In the genomic region with DNA sequence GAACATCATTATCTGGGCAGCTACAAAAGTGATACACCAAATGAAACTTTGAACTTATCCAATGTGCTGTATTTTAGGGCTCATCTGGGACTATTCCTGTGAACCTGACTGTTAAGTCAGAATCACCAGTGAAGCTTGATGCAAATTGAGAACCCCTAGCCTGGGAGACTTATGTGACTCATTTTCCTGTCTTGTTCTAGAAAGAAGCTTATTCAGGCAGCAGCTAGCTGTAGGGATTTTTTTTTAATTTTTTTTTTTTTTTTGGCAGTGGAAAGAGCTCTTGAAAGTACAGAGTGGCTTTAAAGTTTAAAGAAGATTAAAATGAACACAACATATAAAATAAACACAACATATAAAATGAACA, we compare ENCODE assay signal across 8 cellular contexts.
DNase-seq lines count a peak whose midpoint lies in the region; ATAC-seq and TF ChIP-seq lines count a peak whose summit lies in the region.

No MANE protein-coding gene starts in this region.

- peak; percentile 38 for DNase-seq in AG20443 (ENCODE audit: low spot score)
- peak; percentile 74 to 85 for DNase-seq in cardiac fibroblast (ENCODE audit: low read depth in 2 of 2)
- no peak for DNase-seq in NCI-H1694 treated with DMSO at 0.1 percent for 48 hours (lab: John Stamatoyannopoulos, UW)
- no peak for DNase-seq in progenitor cell of endocrine pancreas (ENCODE audit: low spot score, unreplicated experiment)

- H3K27me3 Mint-ChIP-seq in progenitor cell of endocrine pancreas = no peaks in the 10 kb centered on the region

- peak overlapping the region; percentile 95 for H3K27ac ChIP-seq in KOPT-K1 (ENCODE audit: low read depth, low read length, poor library complexity, severe bottlenecking)

- H3K4me2 ChIP-seq in skeletal muscle satellite cell (ENCODE audit: low read length) = peak overlapping the region; percentile 30

- ATAC-seq in GM19455 (IDR thresholded peaks at IDR 0.05; ENCODE audit: unreplicated experiment) (peak; percentile 30), GM19324 (IDR thresholded peaks at IDR 0.05; ENCODE audit: low FRiP score, unreplicated experiment) (no peak)

- peaks cover 33% of the 10 kb centered on the region for H3K36me3 ChIP-seq in KOPT-K1 (ENCODE audit: insufficient read depth, low read length)
- H3K36me3 ChIP-seq in skeletal muscle satellite cell (ENCODE audit: insufficient read depth, low read length) = no peaks in the 10 kb centered on the region

- H3K27me3 ChIP-seq in skeletal muscle satellite cell (ENCODE audit: control insufficient read depth, insufficient read depth, low read length) = no peaks in the 10 kb centered on the region

- H3K9me3 Mint-ChIP-seq in progenitor cell of endocrine pancreas (ENCODE audit: low read depth) = no peaks in the 10 kb centered on the region

- H3K4me1 ChIP-seq in skeletal muscle satellite cell (ENCODE audit: control insufficient read depth, insufficient read depth, low read length) = peaks cover 21% of the 10 kb centered on the region

- no peaks in the 10 kb centered on the region for H3K36me3 Mint-ChIP-seq in progenitor cell of endocrine pancreas (ENCODE audit: insufficient read depth)

- H3K27ac Mint-ChIP-seq in progenitor cell of endocrine pancreas = no peak overlapping the region

- TF ChIP-seq CTCF in cardiac fibroblast (IDR thresholded peaks at IDR 0.05; ENCODE audit: low read depth, low read length) (no peak), progenitor cell of endocrine pancreas (IDR thresholded peaks at IDR 0.05; ENCODE audit: unreplicated experiment) (no peak)

- no peaks in the 10 kb centered on the region for H3K9me3 ChIP-seq in KOPT-K1 (ENCODE audit: insufficient read depth, low read length, poor library complexity, severe bottlenecking)
- H3K9me3 ChIP-seq in skeletal muscle satellite cell (replicated peaks; ENCODE audit: low read length) = no peaks in the 10 kb centered on the region

- no peak overlapping the region for H3K4me3 ChIP-seq in cardiac fibroblast (replicated peaks in 1 of 2; ENCODE audit: low read depth in 2 of 2, low read length in 2 of 2)
- no peak overlapping the region for H3K4me3 ChIP-seq in skeletal muscle satellite cell (ENCODE audit: low read length)

- no peak overlapping the region for H3K4me3 Mint-ChIP-seq in progenitor cell of endocrine pancreas (ENCODE audit: low read depth)

- H3K9ac ChIP-seq in skeletal muscle satellite cell (ENCODE audit: low read depth, low read length) = no peak overlapping the region

- H3K4me1 Mint-ChIP-seq in progenitor cell of endocrine pancreas (ENCODE audit: low read depth) = peaks cover 17% of the 10 kb centered on the region

Comparison
In these comparisons a context has a peak if more than half of its experiments do, and no peak if none do; other contexts are left out.
1. DNase-seq: peak in AG20443 (single experiment) and cardiac fibroblast (2 of 2); none in NCI-H1694 treated with DMSO at 0.1 percent for 48 hours (single experiment) and progenitor cell of endocrine pancreas (single experiment).